Comparison of ENCODE assay signal across 8 cellular contexts in genomic region chr6:107860144-107860543, GRCh38. TPM values are rescaled to one million over a fixed set of nuclear protein-coding genes. Genes with fewer than 3 reads are reported as not detected.
"Had no signal": no experiment of that assay in that cellular context is flagged by ENCODE, and none has a peak within 500 bp of the region (broad histone marks: within the 10 kb centered on the region; RNA-seq: fewer than 3 reads in every experiment).

No MANE protein-coding gene starts in this region.

RNA-seq across cellular contexts. Expression of gene SCML4, which starts 36.0 kb away (rescaled TPM):
- total RNA-seq: ascending aorta, bronchial epithelial cell, chondrocyte, LHCN-M2, MCF 10A, NCI-H460, PC-9, RPMI7951 had no signal
